In genomic region chrX:47193475-47194241, GRCh38 we compare ENCODE assay signal across 1 cellular context.
TF ChIP-seq lines count a peak whose summit lies in the region.

Gene UBA1 (plus strand): TSS chrX:47193829. CDS start chrX:47198803, 4,974 bp downstream.

TF ChIP-seq in K562, 482 proteins besides CTCF, POLR2A, EP300 and RAD21 (continued from another document and continues in another):
- TF ChIP-seq, protein P1, sequence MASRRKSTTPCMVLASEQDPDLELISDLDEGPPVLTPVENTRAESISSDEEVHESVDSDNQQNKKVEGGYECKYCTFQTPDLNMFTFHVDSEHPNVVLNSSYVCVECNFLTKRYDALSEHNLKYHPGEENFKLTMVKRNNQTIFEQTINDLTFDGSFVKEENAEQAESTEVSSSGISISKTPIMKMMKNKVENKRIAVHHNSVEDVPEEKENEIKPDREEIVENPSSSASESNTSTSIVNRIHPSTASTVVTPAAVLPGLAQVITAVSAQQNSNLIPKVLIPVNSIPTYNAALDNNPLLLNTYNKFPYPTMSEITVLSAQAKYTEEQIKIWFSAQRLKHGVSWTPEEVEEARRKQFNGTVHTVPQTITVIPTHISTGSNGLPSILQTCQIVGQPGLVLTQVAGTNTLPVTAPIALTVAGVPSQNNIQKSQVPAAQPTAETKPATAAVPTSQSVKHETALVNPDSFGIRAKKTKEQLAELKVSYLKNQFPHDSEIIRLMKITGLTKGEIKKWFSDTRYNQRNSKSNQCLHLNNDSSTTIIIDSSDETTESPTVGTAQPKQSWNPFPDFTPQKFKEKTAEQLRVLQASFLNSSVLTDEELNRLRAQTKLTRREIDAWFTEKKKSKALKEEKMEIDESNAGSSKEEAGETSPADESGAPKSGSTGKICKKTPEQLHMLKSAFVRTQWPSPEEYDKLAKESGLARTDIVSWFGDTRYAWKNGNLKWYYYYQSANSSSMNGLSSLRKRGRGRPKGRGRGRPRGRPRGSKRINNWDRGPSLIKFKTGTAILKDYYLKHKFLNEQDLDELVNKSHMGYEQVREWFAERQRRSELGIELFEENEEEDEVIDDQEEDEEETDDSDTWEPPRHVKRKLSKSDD (conservative IDR thresholded peaks at IDR 0.05; ENCODE audit: low read length): 0 out of 2 replicates have a peak, but pooled peaks have one; percentile 21
- TF ChIP-seq ZNF436 (CRISPR knock-in tag; IDR thresholded peaks at IDR 0.05): no peak
- TF ChIP-seq ID3 (CRISPR knock-in tag; IDR thresholded peaks at IDR 0.05): no peak
- no peak for TF ChIP-seq ID3 (tag; IDR thresholded peaks at IDR 0.05)
- TF ChIP-seq SRF (CRISPR knock-in tag; IDR thresholded peaks at IDR 0.05): no peak
- no peak for TF ChIP-seq TGIF2 (CRISPR knock-in tag; IDR thresholded peaks at IDR 0.05)
- no peak for TF ChIP-seq ZNF717 (CRISPR knock-in tag; IDR thresholded peaks at IDR 0.05)
- TF ChIP-seq NR0B1 (IDR thresholded peaks at IDR 0.05; ENCODE audit: partially characterized antibody): no peak
- TF ChIP-seq NR2F6 (CRISPR knock-in tag; IDR thresholded peaks at IDR 0.05): no peak
- peak; percentile 86 for TF ChIP-seq TBP (optimal IDR thresholded peaks at IDR 0.05; ENCODE audit: low read depth, low read length)
- peak; percentile 51 for TF ChIP-seq RBM22 (IDR thresholded peaks at IDR 0.05; ENCODE audit: low read depth, low read length, poor library complexity, severe bottlenecking)
- no peak for TF ChIP-seq ZNF277 (CRISPR knock-in tag; IDR thresholded peaks at IDR 0.05; ENCODE audit: borderline replicate concordance)
- peak; percentile 87 for TF ChIP-seq POLR2AphosphoS5 (IDR thresholded peaks at IDR 0.05; ENCODE audit: control insufficient read depth, insufficient read depth, low read depth, low read length)
- no peak for TF ChIP-seq CEBPB (tag; IDR thresholded peaks at IDR 0.05)
- no peak for TF ChIP-seq ZNF445 (CRISPR knock-in tag; IDR thresholded peaks at IDR 0.05; ENCODE audit: low read depth)
- TF ChIP-seq RBM39 (optimal IDR thresholded peaks at IDR 0.05; ENCODE audit: low read depth, low read length): no peak
- 0 out of 2 replicates have a peak, but pooled peaks have one; percentile 17 for TF ChIP-seq ZNF263 (CRISPR knock-in tag; IDR thresholded peaks at IDR 0.05; ENCODE audit: borderline replicate concordance)
- TF ChIP-seq STAT5A (IDR thresholded peaks at IDR 0.05; ENCODE audit: borderline replicate concordance, low read length): no peak
- TF ChIP-seq, protein P2, sequence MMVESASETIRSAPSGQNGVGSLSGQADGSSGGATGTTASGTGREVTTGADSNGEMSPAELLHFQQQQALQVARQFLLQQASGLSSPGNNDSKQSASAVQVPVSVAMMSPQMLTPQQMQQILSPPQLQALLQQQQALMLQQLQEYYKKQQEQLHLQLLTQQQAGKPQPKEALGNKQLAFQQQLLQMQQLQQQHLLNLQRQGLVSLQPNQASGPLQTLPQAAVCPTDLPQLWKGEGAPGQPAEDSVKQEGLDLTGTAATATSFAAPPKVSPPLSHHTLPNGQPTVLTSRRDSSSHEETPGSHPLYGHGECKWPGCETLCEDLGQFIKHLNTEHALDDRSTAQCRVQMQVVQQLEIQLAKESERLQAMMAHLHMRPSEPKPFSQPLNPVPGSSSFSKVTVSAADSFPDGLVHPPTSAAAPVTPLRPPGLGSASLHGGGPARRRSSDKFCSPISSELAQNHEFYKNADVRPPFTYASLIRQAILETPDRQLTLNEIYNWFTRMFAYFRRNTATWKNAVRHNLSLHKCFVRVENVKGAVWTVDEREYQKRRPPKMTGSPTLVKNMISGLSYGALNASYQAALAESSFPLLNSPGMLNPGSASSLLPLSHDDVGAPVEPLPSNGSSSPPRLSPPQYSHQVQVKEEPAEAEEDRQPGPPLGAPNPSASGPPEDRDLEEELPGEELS (CRISPR knock-in tag; IDR thresholded peaks at IDR 0.05; ENCODE audit: borderline replicate concordance): no peak
- no peak for TF ChIP-seq GTF2A2 (tag; IDR thresholded peaks at IDR 0.05)
- no peak for TF ChIP-seq E2F1 (CRISPR knock-in tag; IDR thresholded peaks at IDR 0.05)
- no peak for TF ChIP-seq SP2 (IDR thresholded peaks at IDR 0.05; ENCODE audit: extremely low read depth, low read depth, low read length, poor library complexity, severe bottlenecking)
- TF ChIP-seq ZBTB1 (CRISPR knock-in tag; IDR thresholded peaks at IDR 0.05; ENCODE audit: borderline replicate concordance, low read depth): no peak
- no peak for TF ChIP-seq BMI1 (IDR thresholded peaks at IDR 0.05; ENCODE audit: low read length)
- TF ChIP-seq L3MBTL2 (IDR thresholded peaks at IDR 0.05): peak; percentile 45; the same call in 1 of the 2 replicates
- peak; percentile 90 for TF ChIP-seq PHF8 (IDR thresholded peaks at IDR 0.05; ENCODE audit: borderline replicate concordance, low read length)
- TF ChIP-seq CBX2 (IDR thresholded peaks at IDR 0.05; ENCODE audit: insufficient read depth, low read length, poor library complexity, severe bottlenecking): no peak
- no peak for TF ChIP-seq SIN3B (IDR thresholded peaks at IDR 0.05; ENCODE audit: low read depth)
- TF ChIP-seq PTBP1 (IDR thresholded peaks at IDR 0.05; ENCODE audit: low read depth, low read length): no peak
- TF ChIP-seq, protein P3, sequence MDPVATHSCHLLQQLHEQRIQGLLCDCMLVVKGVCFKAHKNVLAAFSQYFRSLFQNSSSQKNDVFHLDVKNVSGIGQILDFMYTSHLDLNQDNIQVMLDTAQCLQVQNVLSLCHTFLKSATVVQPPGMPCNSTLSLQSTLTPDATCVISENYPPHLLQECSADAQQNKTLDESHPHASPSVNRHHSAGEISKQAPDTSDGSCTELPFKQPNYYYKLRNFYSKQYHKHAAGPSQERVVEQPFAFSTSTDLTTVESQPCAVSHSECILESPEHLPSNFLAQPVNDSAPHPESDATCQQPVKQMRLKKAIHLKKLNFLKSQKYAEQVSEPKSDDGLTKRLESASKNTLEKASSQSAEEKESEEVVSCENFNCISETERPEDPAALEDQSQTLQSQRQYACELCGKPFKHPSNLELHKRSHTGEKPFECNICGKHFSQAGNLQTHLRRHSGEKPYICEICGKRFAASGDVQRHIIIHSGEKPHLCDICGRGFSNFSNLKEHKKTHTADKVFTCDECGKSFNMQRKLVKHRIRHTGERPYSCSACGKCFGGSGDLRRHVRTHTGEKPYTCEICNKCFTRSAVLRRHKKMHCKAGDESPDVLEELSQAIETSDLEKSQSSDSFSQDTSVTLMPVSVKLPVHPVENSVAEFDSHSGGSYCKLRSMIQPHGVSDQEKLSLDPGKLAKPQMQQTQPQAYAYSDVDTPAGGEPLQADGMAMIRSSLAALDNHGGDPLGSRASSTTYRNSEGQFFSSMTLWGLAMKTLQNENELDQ (CRISPR knock-in tag; IDR thresholded peaks at IDR 0.05; ENCODE audit: borderline replicate concordance): no peak
- TF ChIP-seq RBM14 (IDR thresholded peaks at IDR 0.05; ENCODE audit: borderline replicate concordance, insufficient read depth, low read depth, low read length): no peak
- no peak for TF ChIP-seq YBX1 (IDR thresholded peaks at IDR 0.05)
- no peak for TF ChIP-seq LEF1 (IDR thresholded peaks at IDR 0.05)
- TF ChIP-seq ZNF780A (CRISPR knock-in tag; IDR thresholded peaks at IDR 0.05): no peak
- TF ChIP-seq PML (IDR thresholded peaks at IDR 0.05; ENCODE audit: low read length): peak; percentile 75; the same call in 1 of the 2 replicates
- TF ChIP-seq POU5F1 (IDR thresholded peaks at IDR 0.05; ENCODE audit: borderline replicate concordance, low read depth, low read length, partially characterized antibody): no peak
- TF ChIP-seq SMARCE1 (IDR thresholded peaks at IDR 0.05): no peak
- no peak for TF ChIP-seq SAFB2 (IDR thresholded peaks at IDR 0.05; ENCODE audit: borderline replicate concordance, low read depth, low read length, severe bottlenecking)
- TF ChIP-seq, protein P4, sequence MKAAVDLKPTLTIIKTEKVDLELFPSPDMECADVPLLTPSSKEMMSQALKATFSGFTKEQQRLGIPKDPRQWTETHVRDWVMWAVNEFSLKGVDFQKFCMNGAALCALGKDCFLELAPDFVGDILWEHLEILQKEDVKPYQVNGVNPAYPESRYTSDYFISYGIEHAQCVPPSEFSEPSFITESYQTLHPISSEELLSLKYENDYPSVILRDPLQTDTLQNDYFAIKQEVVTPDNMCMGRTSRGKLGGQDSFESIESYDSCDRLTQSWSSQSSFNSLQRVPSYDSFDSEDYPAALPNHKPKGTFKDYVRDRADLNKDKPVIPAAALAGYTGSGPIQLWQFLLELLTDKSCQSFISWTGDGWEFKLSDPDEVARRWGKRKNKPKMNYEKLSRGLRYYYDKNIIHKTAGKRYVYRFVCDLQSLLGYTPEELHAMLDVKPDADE (conservative IDR thresholded peaks at IDR 0.05; ENCODE audit: control insufficient read depth, low read depth, low read length): 0 out of 2 replicates have a peak, but pooled peaks have one; percentile 45
- no peak for TF ChIP-seq ZNF3 (CRISPR knock-in tag; IDR thresholded peaks at IDR 0.05)
- no peak for TF ChIP-seq MIER1 (IDR thresholded peaks at IDR 0.05; ENCODE audit: low read depth)
- TF ChIP-seq ZNF212 (CRISPR knock-in tag; IDR thresholded peaks at IDR 0.05): no peak
- TF ChIP-seq BACH1 (tag; IDR thresholded peaks at IDR 0.05): no peak
- no peak for TF ChIP-seq ZNF77 (CRISPR knock-in tag; IDR thresholded peaks at IDR 0.05)
- no peak for TF ChIP-seq ASH1L (IDR thresholded peaks at IDR 0.05; ENCODE audit: borderline replicate concordance, low read depth, partially characterized antibody)
- no peak for TF ChIP-seq ZNF431 (CRISPR knock-in tag; IDR thresholded peaks at IDR 0.05)
- no peak for TF ChIP-seq ZNF41 (CRISPR knock-in tag; conservative IDR thresholded peaks at IDR 0.05)
- TF ChIP-seq MYBL2 (IDR thresholded peaks at IDR 0.05; ENCODE audit: low read depth): no peak
- TF ChIP-seq MYBL2 (CRISPR knock-in tag; IDR thresholded peaks at IDR 0.05; ENCODE audit: borderline replicate concordance): no peak
- no peak for TF ChIP-seq CBFA2T3 (IDR thresholded peaks at IDR 0.05)
- no peak for TF ChIP-seq MAX (CRISPR knock-in tag; IDR thresholded peaks at IDR 0.05)
- no peak for TF ChIP-seq XRCC5 (IDR thresholded peaks at IDR 0.05; ENCODE audit: low read depth, low read length)
- no peak for TF ChIP-seq NELFE (IDR thresholded peaks at IDR 0.05; ENCODE audit: insufficient read depth, insufficient read length)
- no peak for TF ChIP-seq JUNB (CRISPR knock-in tag; conservative IDR thresholded peaks at IDR 0.05)
- TF ChIP-seq FOXM1 (IDR thresholded peaks at IDR 0.05; ENCODE audit: low read depth): no peak
- no peak for TF ChIP-seq FOXM1 (CRISPR knock-in tag; IDR thresholded peaks at IDR 0.05; ENCODE audit: low read depth)
- TF ChIP-seq HOXB6 (CRISPR knock-in tag; IDR thresholded peaks at IDR 0.05; ENCODE audit: borderline replicate concordance): no peak
- TF ChIP-seq TRIM25 (IDR thresholded peaks at IDR 0.05; ENCODE audit: borderline replicate concordance): no peak
